Comparison of ENCODE assay signal across 8 cellular contexts in the genomic region with DNA sequence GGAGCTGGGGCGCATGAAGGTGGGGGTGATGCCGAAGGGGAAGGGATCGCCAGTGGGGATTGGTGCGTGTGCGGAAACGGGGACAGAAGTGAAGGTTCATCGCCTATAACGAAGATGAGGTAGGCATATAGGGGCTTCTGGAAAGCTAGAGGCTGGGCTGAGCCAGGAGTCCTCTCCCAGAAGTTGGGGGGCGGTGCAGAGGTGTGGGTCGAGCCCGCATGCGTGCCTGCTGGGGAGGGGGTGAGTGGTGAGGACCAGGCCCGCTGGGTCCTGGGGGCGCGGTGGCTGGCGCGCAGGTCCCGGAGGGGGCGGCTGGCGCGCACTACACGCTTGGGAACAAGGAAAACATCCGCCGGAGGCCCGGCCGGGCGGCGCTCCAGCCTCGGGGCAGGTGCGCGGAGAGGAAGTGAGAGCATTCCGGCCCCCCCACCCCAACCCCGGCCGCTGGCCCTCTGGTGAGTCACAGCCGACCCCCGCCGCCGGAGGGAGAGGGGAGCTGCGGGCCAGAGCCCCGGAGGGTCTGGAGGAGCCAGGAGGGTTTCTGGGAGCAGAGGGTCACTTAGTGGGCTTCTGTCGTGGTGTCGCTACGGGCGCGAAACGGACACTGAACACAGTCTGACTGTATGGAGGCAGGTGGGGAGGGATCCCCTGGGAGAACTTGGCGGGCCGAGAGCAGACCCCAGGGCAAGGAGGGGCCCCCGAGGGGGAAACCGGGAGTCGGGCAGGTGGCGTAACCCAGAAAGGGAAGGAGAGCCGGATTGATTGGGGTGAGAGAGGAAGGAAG. TPM values are rescaled to one million over a fixed set of nuclear protein-coding genes. Genes with fewer than 3 reads are reported as not detected.
DNase-seq lines count a peak whose midpoint lies in the region; ATAC-seq and TF ChIP-seq lines count a peak whose summit lies in the region.

No MANE protein-coding gene starts in this region.

- H3K9me3 ChIP-seq in uterus = no peaks in the 10 kb centered on the region

- H3K27me3 Mint-ChIP-seq in osteocyte (ENCODE audit: unreplicated experiment) = no peaks in the 10 kb centered on the region

- no peaks in the 10 kb centered on the region for H3K27me3 ChIP-seq in uterus

- H3K4me3 Mint-ChIP-seq in osteocyte (ENCODE audit: unreplicated experiment) = peak overlapping the region; percentile 66

- H3K27ac Mint-ChIP-seq in osteocyte (ENCODE audit: unreplicated experiment) = peak overlapping the region; percentile 88

- peaks cover 49% of the 10 kb centered on the region for H3K4me1 Mint-ChIP-seq in osteocyte (ENCODE audit: unreplicated experiment)

- TF ChIP-seq CTCF in osteocyte (IDR thresholded peaks at IDR 0.05) (no peak), uterus (IDR thresholded peaks at IDR 0.05) (peak in 3 of 4 experiments; percentile 0 to 48 (median 28))

- TF ChIP-seq POLR2A in uterus (IDR thresholded peaks at IDR 0.05) = peak in 1 of 2 donors; percentile 25

- peaks cover 0 to 6% of the 10 kb centered on the region in 2 donors for H3K4me1 ChIP-seq in uterus

- H3K36me3 ChIP-seq in uterus = no peaks in the 10 kb centered on the region

- no peaks in the 10 kb centered on the region for H3K9me3 Mint-ChIP-seq in osteocyte (ENCODE audit: unreplicated experiment)

- H3K27ac ChIP-seq in uterus = peak overlapping the region; percentile 75 to 86

- DNase-seq in AG20443 (ENCODE audit: low spot score) = peak; percentile 40
- DNase-seq in NOMO-1 treated with dmso at 0.1 percent for 144 hours (lab: John Stamatoyannopoulos, UW; ENCODE audit: unreplicated experiment) = peak; percentile 73
- peak; percentile 47 for DNase-seq in activated gamma-delta T cell treated with Interleukin-2 at 50 U/mL for 16 hours
- DNase-seq in head of caudate nucleus = peak in 39 of 42 donors; percentile 19 to 85 (median 61)
- no peak for DNase-seq in osteocyte (ENCODE audit: extremely low spot score, unreplicated experiment)
- peak; percentile 67 to 73 for DNase-seq in uterus

- peaks cover 21% of the 10 kb centered on the region for H3K36me3 Mint-ChIP-seq in osteocyte (ENCODE audit: unreplicated experiment)

- intact Hi-C loops in head of caudate nucleus (cut with DNase I) (no loop called here), uterus (cut with DNase I; ENCODE audit: low total_unique reads) (no loop called here)

- peak overlapping the region; percentile 41 to 54 for H3K4me3 ChIP-seq in uterus

- ATAC-seq in GM18909 (IDR thresholded peaks at IDR 0.05; ENCODE audit: poor library complexity, unreplicated experiment) (peak; percentile 64), HG03159 (IDR thresholded peaks at IDR 0.05; ENCODE audit: unreplicated experiment) (peak; percentile 66)

RNA-seq across cellular contexts. Expression of a gene that starts 2.9 kb away (rescaled TPM):
- total RNA-seq in osteocyte (0.56 TPM in 1 of 2 replicates, not detected in the other), uterus (not detected)

RNA-seq across cellular contexts. Expression of a gene that starts 7.8 kb away (rescaled TPM):
- total RNA-seq in osteocyte (35.9 and 38.4 TPM in 2 replicates), uterus (10 to 100 TPM in 2 of 4 donors, 1 to 10 TPM in 2; 2.0 to 38.1 (median 10.3) TPM)

RNA-seq across cellular contexts. Expression of a gene that starts 7.9 kb away (rescaled TPM):
- total RNA-seq in osteocyte (64.0 and 69.8 TPM in 2 replicates), uterus (100 to 1,000 TPM in 1 of 4 donors, 10 to 100 TPM in 3; 26.9 to 104 (median 42.1) TPM)

RNA-seq across cellular contexts. Expression of a gene that starts 24.5 kb away (rescaled TPM):
- total RNA-seq in osteocyte (39.0 and 45.4 TPM in 2 replicates), uterus (100 to 1,000 TPM in 1 of 4 donors, 10 to 100 TPM in 3; 30.5 to 105 (median 47.2) TPM)

RNA-seq across cellular contexts. Expression of a gene that starts 24.9 kb away (rescaled TPM):
- total RNA-seq in osteocyte = 433 and 439 TPM in 2 replicates
- 100 to 1,000 TPM; 202 to 540 (median 281) TPM for total RNA-seq in uterus
